ENCODE assay signal across 8 cellular contexts in the genomic region with DNA sequence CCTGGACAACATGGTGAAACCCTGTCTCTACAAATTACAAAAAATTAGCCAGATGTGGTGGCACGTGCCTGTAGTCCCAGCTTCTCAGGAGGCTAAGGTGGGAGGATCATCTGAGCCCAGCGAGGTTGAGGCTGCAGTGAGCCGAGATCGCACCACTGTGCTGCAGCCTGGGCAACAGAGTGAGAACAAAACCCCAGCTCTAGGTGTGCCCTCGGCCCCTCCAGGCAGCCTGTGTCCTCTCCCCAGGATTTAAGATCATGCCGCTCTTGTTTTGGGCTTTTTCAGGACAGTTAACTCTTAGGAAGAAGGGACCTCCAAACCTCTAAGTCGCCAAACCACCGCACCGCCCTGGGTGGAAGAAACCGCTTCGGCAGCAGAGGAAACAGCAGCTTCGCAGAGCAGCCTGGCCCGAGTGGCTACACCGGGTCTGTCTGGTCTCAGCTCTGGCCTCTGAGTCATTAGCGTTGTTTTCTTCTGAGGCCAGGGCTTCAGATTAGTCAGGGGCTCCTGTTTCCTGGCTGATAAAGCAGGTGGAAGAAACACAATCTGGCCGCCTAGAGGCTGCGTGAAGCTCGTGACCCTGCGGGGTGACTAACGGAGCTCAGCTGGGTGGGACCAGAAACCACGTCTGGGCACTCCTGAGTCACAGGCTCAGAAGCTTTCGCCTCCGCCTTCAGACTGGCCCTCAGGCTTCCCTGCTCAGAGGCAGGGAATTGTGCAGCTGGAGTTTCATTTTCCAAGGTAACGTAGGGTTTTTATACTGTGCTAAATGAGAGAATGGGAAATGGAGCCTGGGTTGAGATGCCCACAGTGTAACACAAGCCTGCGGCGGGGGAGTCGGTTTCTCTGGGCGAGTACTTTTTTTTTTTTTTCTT. TPM values are rescaled to one million over a fixed set of nuclear protein-coding genes. Genes with fewer than 3 reads are reported as not detected.
A peak's percentile ranks its signal among the peaks of the same experiment; 100 is the strongest.
DNase-seq lines count a peak whose midpoint lies in the region; ATAC-seq, FAIRE-seq and TF ChIP-seq lines count a peak whose summit lies in the region.

No MANE protein-coding gene starts in this region.

- peak overlapping the region in 3 of 4 donors; percentile 30 to 49 (median 36) for H3K27ac ChIP-seq in transverse colon

- ATAC-seq in GM19023 (IDR thresholded peaks at IDR 0.05; ENCODE audit: unreplicated experiment) (peak; percentile 89), HG03135 (IDR thresholded peaks at IDR 0.05; ENCODE audit: unreplicated experiment) (peak; percentile 87)

- no peaks in the 10 kb centered on the region for H3K9me3 Mint-ChIP-seq in activated T-helper 2 cell treated with anti-CD3 and anti-CD28 coated beads, Interferon-gamma antibody, Interleukin-2, Interleukin-4, amounts not matched to agents 10 μg/mL and 5 μg/mL and 100 μg/mL, durations not matched to agents 14 hours and 24 hours and 36 hours

- H3K4me1 Mint-ChIP-seq in activated T-helper 2 cell treated with anti-CD3 and anti-CD28 coated beads, Interferon-gamma antibody, Interleukin-2, Interleukin-4, amounts not matched to agents 10 μg/mL and 5 μg/mL and 100 μg/mL, durations not matched to agents 14 hours and 24 hours and 36 hours (ENCODE audit: low read depth) = peaks cover 29% of the 10 kb centered on the region

- no peak for TF ChIP-seq CTCF in foreskin fibroblast (IDR thresholded peaks at IDR 0.05; ENCODE audit: low read depth, low read length)
- TF ChIP-seq CTCF in transverse colon (IDR thresholded peaks at IDR 0.05) = no peak

- H3K9me3 ChIP-seq in transverse colon = no peaks in the 10 kb centered on the region

- in situ Hi-C loops in transverse colon (cut with MboI; ENCODE audit: low pct_ligation_motif_present in 1 of 4, low pct_unique_long_range_greater_than_20kb in 1 of 4, low sequenced_read_pairs in 3 of 4) = no loop called here

- DNase-seq in AG08396 (ENCODE audit: low spot score) (peak; percentile 93), RCC 7860 (ENCODE audit: low spot score) (peak; percentile 99), foreskin fibroblast (peak; percentile 99), pons (ENCODE audit: low spot score) (peak; percentile 35), transverse colon (peak; percentile 43)
- DNase-seq in activated T-helper 2 cell treated with anti-CD3 and anti-CD28 coated beads, Interferon-gamma antibody, Interleukin-2, Interleukin-4, amounts not matched to agents 10 μg/mL and 5 μg/mL and 100 μg/mL, durations not matched to agents 14 hours and 24 hours and 36 hours (ENCODE audit: low spot score) = peak; percentile 65

- H3K27ac Mint-ChIP-seq in activated T-helper 2 cell treated with anti-CD3 and anti-CD28 coated beads, Interferon-gamma antibody, Interleukin-2, Interleukin-4, amounts not matched to agents 10 μg/mL and 5 μg/mL and 100 μg/mL, durations not matched to agents 14 hours and 24 hours and 36 hours = peak overlapping the region; percentile 90

- peak overlapping the region; percentile 65 for H3K4me3 Mint-ChIP-seq in activated T-helper 2 cell treated with anti-CD3 and anti-CD28 coated beads, Interferon-gamma antibody, Interleukin-2, Interleukin-4, amounts not matched to agents 10 μg/mL and 5 μg/mL and 100 μg/mL, durations not matched to agents 14 hours and 24 hours and 36 hours (ENCODE audit: low read depth)

- FAIRE-seq in RCC 7860 (lab: Jason Lieb, UNC) = peak; percentile 95

- TF ChIP-seq EP300 in transverse colon (IDR thresholded peaks at IDR 0.05; ENCODE audit: low read depth) = no peak

- no peaks in the 10 kb centered on the region for H3K27me3 Mint-ChIP-seq in activated T-helper 2 cell treated with anti-CD3 and anti-CD28 coated beads, Interferon-gamma antibody, Interleukin-2, Interleukin-4, amounts not matched to agents 10 μg/mL and 5 μg/mL and 100 μg/mL, durations not matched to agents 14 hours and 24 hours and 36 hours (ENCODE audit: low read depth)

- H3K27me3 ChIP-seq in transverse colon = no peaks in the 10 kb centered on the region

- no peaks in the 10 kb centered on the region for H3K36me3 ChIP-seq in transverse colon

- 34 to 69% methylated on average over 5 to 27 of the region's 28 CpGs for WGBS in transverse colon (ENCODE audit: low coverage in 1 of 2), 2 donors

- peaks cover 0 to 4% (median 0%) of the 10 kb centered on the region in 4 donors for H3K4me1 ChIP-seq in transverse colon

- H3K4me3 ChIP-seq in foreskin fibroblast (ENCODE audit: low read depth in 1 of 2, low read length in 2 of 2) (peak overlapping the region in 1 of 2 donors; percentile 29), transverse colon (peak overlapping the region in 2 of 4 donors; percentile 4 to 12)

- TF ChIP-seq POLR2A in transverse colon (IDR thresholded peaks at IDR 0.05) = peak; percentile 24

- no peaks in the 10 kb centered on the region for H3K36me3 Mint-ChIP-seq in activated T-helper 2 cell treated with anti-CD3 and anti-CD28 coated beads, Interferon-gamma antibody, Interleukin-2, Interleukin-4, amounts not matched to agents 10 μg/mL and 5 μg/mL and 100 μg/mL, durations not matched to agents 14 hours and 24 hours and 36 hours (ENCODE audit: low read depth)

- intact Hi-C loops in activated T-helper 2 cell treated with anti-CD3 and anti-CD28 coated beads, Interferon-gamma antibody, Interleukin-2, Interleukin-4, amounts not matched to agents 10 μg/mL and 5 μg/mL and 100 μg/mL, durations not matched to agents 14 hours and 24 hours and 36 hours (cut with micrococcal nuclease) = loop anchor here (2.0 kb wide), 2 partner anchors 41 to 49 kb away; no protein-coding TSS in a partner anchor
- intact Hi-C loops in transverse colon (cut with DNase I; ENCODE audit: low total_unique reads) = no loop called here

RNA-seq across cellular contexts. Expression of gene CHAF1B, which starts 44.7 kb away (rescaled TPM):
- 34.2 and 35.8 TPM in 2 replicates for total RNA-seq in activated T-helper 2 cell treated with anti-CD3 and anti-CD28 coated beads, Interferon-gamma antibody, Interleukin-2, Interleukin-4, amounts not matched to agents 10 μg/mL and 5 μg/mL and 100 μg/mL, durations not matched to agents 14 hours and 24 hours and 36 hours
- 1 to 10 TPM in 1 of 4 donors, under 1 TPM in 3; 0.37 to 2.0 (median 0.73) TPM for total RNA-seq in transverse colon

RNA-seq across cellular contexts. Expression of gene CLDN14, which starts 50.0 kb away (rescaled TPM):
- 0.39 TPM in 1 of 2 replicates, not detected in the other for total RNA-seq in activated T-helper 2 cell treated with anti-CD3 and anti-CD28 coated beads, Interferon-gamma antibody, Interleukin-2, Interleukin-4, amounts not matched to agents 10 μg/mL and 5 μg/mL and 100 μg/mL, durations not matched to agents 14 hours and 24 hours and 36 hours
- total RNA-seq in transverse colon = not detected

Comparison
In these comparisons a context has a peak if more than half of its experiments do, and no peak if none do; other contexts are left out.
1. DNase-seq: peak in every context shown above with its lines; median percentile 99 in RCC 7860; 99 in foreskin fibroblast; 93 in AG08396; 65 in activated T-helper 2 cell treated with anti-CD3 and anti-CD28 coated beads, Interferon-gamma antibody, Interleukin-2, Interleukin-4, amounts not matched to agents 10 μg/mL and 5 μg/mL and 100 μg/mL, durations not matched to agents 14 hours and 24 hours and 36 hours; 43 in transverse colon; 35 in pons.
2. RNA of gene CHAF1B, which starts 44.7 kb away (total RNA-seq): 34.2 to 35.8 TPM in activated T-helper 2 cell treated with anti-CD3 and anti-CD28 coated beads, Interferon-gamma antibody, Interleukin-2, Interleukin-4, amounts not matched to agents 10 μg/mL and 5 μg/mL and 100 μg/mL, durations not matched to agents 14 hours and 24 hours and 36 hours; 0.37 to 2.0 TPM in transverse colon; every median in the first group is over 10 times any median in the second.